In genomic region chr17:76953926-76954325, GRCh38 we compare ENCODE assay signal across 15 cellular contexts.
"Had no signal": no experiment of that assay in that cellular context is flagged by ENCODE, and none has a peak within 500 bp of the region (broad histone marks: within the 10 kb centered on the region; RNA-seq: fewer than 3 reads in every experiment).

No MANE protein-coding gene starts in this region.

- H3K27ac ChIP-seq: esophagus squamous epithelium, heart left ventricle, left lung, prostate gland, right lobe of liver, WERI-Rb-1 had no signal

- ATAC-seq: activated CD8-positive, alpha-beta T cell treated with anti-CD3 and anti-CD28 coated beads for 36 hours; heart left ventricle; left lung; natural killer cell treated with Interleukin-12 subunit alpha and Interleukin-12 subunit beta and Interleukin-15 and Interleukin-18, amount 100 ng/mL, for 72 hours; right lobe of liver had no signal

- H3K4me1 ChIP-seq: esophagus squamous epithelium, left lung, prostate gland, right lobe of liver had no signal

- H3K36me3 ChIP-seq: esophagus squamous epithelium, heart left ventricle, left lung, prostate gland, right lobe of liver had no signal

- DNase-seq: activated CD4-positive, alpha-beta T cell treated with anti-CD3 and anti-CD28 coated beads for 4 hours; activated CD8-positive, alpha-beta memory T cell treated with anti-CD3 and anti-CD28 coated beads, Interleukin-2, amount 50 U/mL, for 48 hours; activated CD8-positive, alpha-beta T cell treated with anti-CD3 and anti-CD28 coated beads for 36 hours; esophagus squamous epithelium; foreskin melanocyte; left lung; nucleus accumbens; stimulated activated CD4-positive, alpha-beta T cell treated with anti-CD3 and anti-CD28 coated beads, Interleukin-2, amount 100 ng/mL, for 24 hours; stimulated activated naive CD4-positive, alpha-beta T cell; trophoblast cell; WERI-Rb-1 had no signal

- H3K9me3 ChIP-seq: esophagus squamous epithelium, heart left ventricle, left lung, prostate gland, right lobe of liver had no signal

- H3K4me3 ChIP-seq: esophagus squamous epithelium, heart left ventricle, left lung, prostate gland, right lobe of liver had no signal

- H3K27me3 ChIP-seq: right lobe of liver had no signal
